8 cellular contexts compared by ENCODE assay signal in genomic region chr7:148986737-148987009, GRCh38. TPM values are rescaled to one million over a fixed set of nuclear protein-coding genes. Genes with fewer than 3 reads are reported as not detected.
DNase-seq lines count a peak whose midpoint lies in the region; ATAC-seq and TF ChIP-seq lines count a peak whose summit lies in the region.

No MANE protein-coding gene starts in this region.

- H3K4me1 ChIP-seq in right cardiac atrium (ENCODE audit: control insufficient read depth, insufficient read depth, low read length) (peaks cover 6% of the 10 kb centered on the region), suprapubic skin (peaks cover 36% of the 10 kb centered on the region)

- H3K36me3 Mint-ChIP-seq in activated T-cell treated with anti-CD3 and anti-CD28 coated beads, Interleukin-2, amount 50 U/mL, for 24 hours (ENCODE audit: low read depth): peaks cover 8% of the 10 kb centered on the region

- intact Hi-C loops in right cardiac atrium (cut with DNase I): no loop called here

- no peak for DNase-seq in activated T-cell treated with anti-CD3 and anti-CD28 coated beads, Interleukin-2, amount 50 U/mL, for 24 hours
- no peak for DNase-seq in activated T-cell treated with anti-CD3 and anti-CD28 coated beads, Interleukin-2, amount 50 U/mL, for 1 hour
- DNase-seq in right cardiac atrium: no peak
- DNase-seq in suprapubic skin (ENCODE audit: low spot score in 2 of 2): no peak
- no peak for DNase-seq in HuH-7.5 (ENCODE audit: low spot score)

- peak overlapping the region; percentile 75 for H3K27ac ChIP-seq in VCaP
- no peak overlapping the region for H3K27ac ChIP-seq in right cardiac atrium (ENCODE audit: low read length)
- H3K27ac ChIP-seq in suprapubic skin: peak overlapping the region; percentile 80

- TF ChIP-seq CTCF in VCaP (conservative IDR thresholded peaks at IDR 0.05) (no peak), suprapubic skin (IDR thresholded peaks at IDR 0.05) (no peak)

- peak overlapping the region; percentile 98 for H3K27ac Mint-ChIP-seq in activated T-cell treated with anti-CD3 and anti-CD28 coated beads, Interleukin-2, amount 50 U/mL, for 24 hours

- no peaks in the 10 kb centered on the region for H3K36me3 ChIP-seq in suprapubic skin

- peaks cover 48% of the 10 kb centered on the region for H3K4me1 Mint-ChIP-seq in activated T-cell treated with anti-CD3 and anti-CD28 coated beads, Interleukin-2, amount 50 U/mL, for 24 hours (ENCODE audit: low read depth)

- H3K27me3 Mint-ChIP-seq in activated T-cell treated with anti-CD3 and anti-CD28 coated beads, Interleukin-2, amount 50 U/mL, for 24 hours: no peaks in the 10 kb centered on the region

- 40% methylated on average over 1 of the region's 1 CpG for WGBS in right cardiac atrium
- 27% methylated on average over 1 of the region's 1 CpG for WGBS in suprapubic skin

- H3K27me3 ChIP-seq in right cardiac atrium (ENCODE audit: control insufficient read depth, insufficient read depth) (no peaks in the 10 kb centered on the region), suprapubic skin (no peaks in the 10 kb centered on the region)

- TF ChIP-seq EP300 in suprapubic skin (IDR thresholded peaks at IDR 0.05): no peak

- H3K9me3 Mint-ChIP-seq in activated T-cell treated with anti-CD3 and anti-CD28 coated beads, Interleukin-2, amount 50 U/mL, for 24 hours: no peaks in the 10 kb centered on the region

- ATAC-seq in right cardiac atrium (no peak), HG03039 (IDR thresholded peaks at IDR 0.05; ENCODE audit: unreplicated experiment) (no peak), GM21381 (IDR thresholded peaks at IDR 0.05; ENCODE audit: unreplicated experiment) (no peak)

- H3K4me3 ChIP-seq in right cardiac atrium (ENCODE audit: low read length) (peak overlapping the region; percentile 18), suprapubic skin (peak overlapping the region; percentile 67)

- no peaks in the 10 kb centered on the region for H3K9me3 ChIP-seq in right cardiac atrium (ENCODE audit: control insufficient read depth, low read length)
- H3K9me3 ChIP-seq in suprapubic skin: no peaks in the 10 kb centered on the region

- no peak for TF ChIP-seq POLR2A in suprapubic skin (IDR thresholded peaks at IDR 0.05)

- H3K4me3 Mint-ChIP-seq in activated T-cell treated with anti-CD3 and anti-CD28 coated beads, Interleukin-2, amount 50 U/mL, for 24 hours: peak overlapping the region; percentile 92

RNA-seq across cellular contexts. Expression of gene PDIA4, which starts 41.6 kb away (rescaled TPM):
- total RNA-seq in right cardiac atrium (10 to 100 TPM; 33.0 to 69.2 (median 46.3) TPM), suprapubic skin (10 to 100 TPM; 48.6 to 61.8 (median 57.4) TPM)
- 24.4 TPM for polyA plus RNA-seq in right cardiac atrium
